ENCODE assay signal across 26 cellular contexts in the genomic region with DNA sequence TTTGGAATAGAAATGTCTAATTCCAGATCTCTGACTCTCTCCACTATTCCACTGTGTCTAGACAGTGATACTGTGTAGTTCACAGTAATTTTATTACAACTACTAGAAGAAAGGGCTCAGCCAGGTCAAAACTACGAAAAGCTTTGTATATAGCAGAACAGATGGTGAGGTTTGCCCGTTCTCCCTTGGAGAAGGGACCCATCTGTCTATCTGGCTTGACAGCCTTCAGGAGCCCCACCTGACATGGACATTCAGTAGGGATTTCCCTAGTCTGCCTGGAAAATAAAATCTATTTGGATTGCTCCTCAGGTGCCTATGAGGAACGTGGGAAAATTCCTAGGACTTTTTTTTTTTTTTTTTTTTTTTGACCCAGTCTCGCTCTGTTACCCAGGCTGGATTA.
"Had no signal": no experiment of that assay in that cellular context is flagged by ENCODE, and none has a peak within 500 bp of the region (broad histone marks: within the 10 kb centered on the region; RNA-seq: fewer than 3 reads in every experiment).

No MANE protein-coding gene starts in this region.

- DNase-seq: activated CD4-positive, alpha-beta T cell treated with anti-CD3 and anti-CD28 coated beads for 4 hours; activated CD4-positive, alpha-beta T cell treated with anti-CD3 and anti-CD28 coated beads, Interleukin-2, amount 50 U/mL, for 4 hours; activated CD4-positive, CD25-positive, alpha-beta regulatory T cell; activated effector memory CD4-positive, alpha-beta T cell treated with anti-CD3 and anti-CD28 coated beads, Interleukin-2, amount 50 U/mL, for 16 hours; activated naive CD4-positive, alpha-beta T cell treated with anti-CD3 and anti-CD28 coated beads for 36 hours; activated naive CD8-positive, alpha-beta T cell treated with anti-CD3 and anti-CD28 coated beads for 36 hours; activated T-cell treated with anti-CD3 and anti-CD28 coated beads for 4 hours; adrenal gland; aorta; endodermal cell; foreskin keratinocyte; left ventricle myocardium inferior; natural killer cell; occipital lobe; psoas muscle; stimulated activated CD4-positive, alpha-beta T cell treated with anti-CD3 and anti-CD28 coated beads, Interleukin-1b, Interleukin-23, amount 100 ng/mL, for 48 hours; stimulated activated CD4-positive, alpha-beta T cell treated with anti-CD3 and anti-CD28 coated beads, Interleukin-4, amount 100 ng/mL, for 4 hours; stimulated activated CD8-positive, alpha-beta memory T cell treated with anti-CD3 and anti-CD28 coated beads, Interleukin-4, amount 100 ng/mL, for 48 hours; stomach; tibial artery; upper lobe of right lung had no signal

- ATAC-seq: foreskin keratinocyte; natural killer cell; psoas muscle; stimulated activated memory B cell treated with anti-CD40 and anti-IgM and Interleukin-4, amounts not matched to agents 10 μg/mL and 1 μg/mL and 100 μg/mL, for 72 hours; upper lobe of right lung had no signal

- H3K27me3 Mint-ChIP-seq: activated naive CD8-positive, alpha-beta T cell treated with anti-CD3 and anti-CD28 coated beads for 36 hours; brain; dendritic cell treated with granulocyte-macrophage colony-stimulating factor and Interleukin-4, amounts not matched to agents 40 ng/mL and 50 ng/mL, for 4 days; stimulated activated memory B cell treated with anti-CD40 and anti-IgM and Interleukin-4, amounts not matched to agents 10 μg/mL and 1 μg/mL and 100 μg/mL, for 72 hours had no signal

- H3K4me1 Mint-ChIP-seq: activated naive CD8-positive, alpha-beta T cell treated with anti-CD3 and anti-CD28 coated beads for 36 hours; endodermal cell; natural killer cell; neural progenitor cell; stimulated activated memory B cell treated with anti-CD40 and anti-IgM and Interleukin-4, amounts not matched to agents 10 μg/mL and 1 μg/mL and 100 μg/mL, for 72 hours had no signal

- H3K36me3 Mint-ChIP-seq: activated naive CD8-positive, alpha-beta T cell treated with anti-CD3 and anti-CD28 coated beads for 36 hours; natural killer cell; neural progenitor cell; stimulated activated memory B cell treated with anti-CD40 and anti-IgM and Interleukin-4, amounts not matched to agents 10 μg/mL and 1 μg/mL and 100 μg/mL, for 72 hours had no signal

- H3K27ac Mint-ChIP-seq: activated naive CD4-positive, alpha-beta T cell treated with anti-CD3 and anti-CD28 coated beads for 36 hours; activated naive CD8-positive, alpha-beta T cell treated with anti-CD3 and anti-CD28 coated beads for 36 hours; brain; dendritic cell treated with granulocyte-macrophage colony-stimulating factor and Interleukin-4, amounts not matched to agents 40 ng/mL and 50 ng/mL, for 4 days; endodermal cell; natural killer cell; neural progenitor cell; stimulated activated memory B cell treated with anti-CD40 and anti-IgM and Interleukin-4, amounts not matched to agents 10 μg/mL and 1 μg/mL and 100 μg/mL, for 72 hours; T-helper 2 cell treated with Interferon-gamma antibody and Interleukin-4, amounts not matched to agents 5 μg/mL and 100 μg/mL, for 36 hours had no signal

- H3K4me3 Mint-ChIP-seq: activated naive CD4-positive, alpha-beta T cell treated with anti-CD3 and anti-CD28 coated beads for 36 hours; activated naive CD8-positive, alpha-beta T cell treated with anti-CD3 and anti-CD28 coated beads for 36 hours; brain; dendritic cell treated with granulocyte-macrophage colony-stimulating factor and Interleukin-4, amounts not matched to agents 40 ng/mL and 50 ng/mL, for 4 days; endodermal cell; natural killer cell; neural progenitor cell; stimulated activated memory B cell treated with anti-CD40 and anti-IgM and Interleukin-4, amounts not matched to agents 10 μg/mL and 1 μg/mL and 100 μg/mL, for 72 hours; T-helper 2 cell treated with Interferon-gamma antibody and Interleukin-4, amounts not matched to agents 5 μg/mL and 100 μg/mL, for 36 hours had no signal

- H3K9me3 Mint-ChIP-seq: activated naive CD4-positive, alpha-beta T cell treated with anti-CD3 and anti-CD28 coated beads for 36 hours; endodermal cell; neural progenitor cell; stimulated activated memory B cell treated with anti-CD40 and anti-IgM and Interleukin-4, amounts not matched to agents 10 μg/mL and 1 μg/mL and 100 μg/mL, for 72 hours had no signal
